1 cellular context compared by ENCODE assay signal in the genomic region with DNA sequence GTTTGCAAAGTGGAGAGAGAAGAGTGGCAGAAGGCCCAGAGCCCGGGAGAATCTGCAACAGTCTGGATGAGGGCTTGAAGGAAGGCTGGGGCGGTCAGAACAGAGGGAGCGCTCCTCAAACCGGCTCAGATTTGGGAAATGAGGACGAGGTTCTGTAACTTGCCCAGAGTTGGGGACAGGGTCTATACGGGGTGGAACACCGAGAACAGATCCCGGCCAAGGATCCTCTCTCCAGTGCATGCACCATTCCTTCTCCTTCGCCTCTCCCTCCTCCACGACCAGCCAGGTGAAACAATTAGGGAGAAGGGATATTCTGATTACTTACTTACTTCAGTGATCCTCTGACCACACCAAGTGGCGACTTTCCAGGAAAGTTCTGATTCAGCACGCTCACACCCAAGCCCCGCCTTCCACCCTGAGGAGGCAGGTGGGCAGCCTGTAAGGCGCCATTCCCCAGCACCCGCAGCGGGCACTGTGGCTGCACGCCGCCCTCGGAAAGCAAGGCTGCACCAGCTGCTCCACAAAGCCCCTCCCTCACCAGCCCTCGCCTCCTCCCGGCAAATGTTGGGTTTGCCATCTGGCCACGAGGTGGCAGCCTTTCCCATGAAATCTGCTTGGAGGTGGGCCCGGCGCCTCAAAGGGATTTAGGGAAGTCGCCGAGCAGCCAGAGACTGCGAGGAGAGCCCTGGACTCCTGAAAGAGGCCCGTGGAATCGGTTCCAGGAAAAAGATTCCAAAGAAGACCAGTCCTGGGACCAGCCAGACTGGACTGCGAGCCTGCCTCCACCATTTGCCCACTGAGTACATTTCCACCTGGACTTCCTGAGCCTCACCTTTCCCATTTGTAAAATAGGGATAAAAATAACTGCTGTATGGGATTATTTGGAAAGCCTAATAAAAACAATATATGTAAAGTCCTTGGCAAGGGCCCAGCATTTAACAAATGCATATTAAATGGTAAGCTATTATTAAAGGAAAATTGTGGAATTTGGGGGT.
TF ChIP-seq lines count a peak whose summit lies in the region.

No MANE protein-coding gene starts in this region.

TF ChIP-seq in HEK293, 187 proteins besides CTCF, POLR2A, EP300 and RAD21 (continued from another document):
- TF ChIP-seq, protein P1, sequence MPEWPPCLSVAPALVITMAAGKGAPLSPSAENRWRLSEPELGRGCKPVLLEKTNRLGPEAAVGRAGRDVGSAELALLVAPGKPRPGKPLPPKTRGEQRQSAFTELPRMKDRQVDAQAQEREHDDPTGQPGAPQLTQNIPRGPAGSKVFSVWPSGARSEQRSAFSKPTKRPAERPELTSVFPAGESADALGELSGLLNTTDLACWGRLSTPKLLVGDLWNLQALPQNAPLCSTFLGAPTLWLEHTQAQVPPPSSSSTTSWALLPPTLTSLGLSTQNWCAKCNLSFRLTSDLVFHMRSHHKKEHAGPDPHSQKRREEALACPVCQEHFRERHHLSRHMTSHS (tag by site-specific recombination; IDR thresholded peaks at IDR 0.05) = no peak
- TF ChIP-seq SCRT2 (tag by site-specific recombination; IDR thresholded peaks at IDR 0.05) (no peak), ZNF610 (tag by site-specific recombination; IDR thresholded peaks at IDR 0.05; ENCODE audit: borderline replicate concordance) (0 out of 2 replicates have a peak, but pooled peaks have one; percentile 17), ZNF664 (tag by site-specific recombination; IDR thresholded peaks at IDR 0.05) (no peak), ZNF146 (tag by site-specific recombination; IDR thresholded peaks at IDR 0.05) (no peak), ZNF274 (IDR thresholded peaks at IDR 0.05; ENCODE audit: low read length) (no peak), ZNF274 (tag by site-specific recombination; IDR thresholded peaks at IDR 0.05; ENCODE audit: borderline replicate concordance) (no peak), ZNF311 (tag by site-specific recombination; IDR thresholded peaks at IDR 0.05; ENCODE audit: borderline replicate concordance) (no peak), SP2 (tag by site-specific recombination; IDR thresholded peaks at IDR 0.05) (peak; percentile 72), PATZ1 (tag by site-specific recombination; IDR thresholded peaks at IDR 0.05) (peak; percentile 69), ZXDB (tag by site-specific recombination; IDR thresholded peaks at IDR 0.05) (no peak), ZNF560 (tag by site-specific recombination; IDR thresholded peaks at IDR 0.05; ENCODE audit: borderline replicate concordance) (no peak), TRIM28 (IDR thresholded peaks at IDR 0.05; ENCODE audit: borderline replicate concordance, low read length) (no peak), ZNF239 (tag by site-specific recombination; IDR thresholded peaks at IDR 0.05) (no peak), BCL6B (tag by site-specific recombination; IDR thresholded peaks at IDR 0.05) (peak; percentile 87), HOXA7 (CRISPR knock-in tag; IDR thresholded peaks at IDR 0.05; ENCODE audit: borderline replicate concordance) (no peak), ZBTB20 (tag by site-specific recombination; IDR thresholded peaks at IDR 0.05) (no peak), ZNF26 (tag by site-specific recombination; IDR thresholded peaks at IDR 0.05) (no peak), ZNF394 (tag by site-specific recombination; IDR thresholded peaks at IDR 0.05; ENCODE audit: borderline replicate concordance) (peak; percentile 91), MYNN (tag by site-specific recombination; IDR thresholded peaks at IDR 0.05; ENCODE audit: borderline replicate concordance) (no peak), ZNF658 (tag by site-specific recombination; IDR thresholded peaks at IDR 0.05) (no peak), ZNF302 (tag by site-specific recombination; IDR thresholded peaks at IDR 0.05; ENCODE audit: low read depth) (no peak), SP7 (tag by site-specific recombination; IDR thresholded peaks at IDR 0.05) (peak; percentile 56), ZNF19 (tag by site-specific recombination; IDR thresholded peaks at IDR 0.05; ENCODE audit: low read depth) (no peak), BCL11A (tag by site-specific recombination; IDR thresholded peaks at IDR 0.05; ENCODE audit: low read depth) (no peak), PRDM6 (tag by site-specific recombination; IDR thresholded peaks at IDR 0.05) (no peak), GLI4 (tag by site-specific recombination; IDR thresholded peaks at IDR 0.05) (no peak), ZNF324 (tag by site-specific recombination; IDR thresholded peaks at IDR 0.05) (no peak), KLF8 (tag by site-specific recombination; IDR thresholded peaks at IDR 0.05) (no peak; the same call in 1 of the 2 replicates), ZNF510 (tag by site-specific recombination; IDR thresholded peaks at IDR 0.05; ENCODE audit: insufficient replicate concordance) (no peak), ZNF391 (tag by site-specific recombination; IDR thresholded peaks at IDR 0.05; ENCODE audit: borderline replicate concordance, low read depth) (peak; percentile 24; the same call in 1 of the 2 replicates), ZNF175 (tag by site-specific recombination; IDR thresholded peaks at IDR 0.05) (no peak), ZSCAN16 (tag by site-specific recombination; IDR thresholded peaks at IDR 0.05) (no peak), ZSCAN30 (tag by site-specific recombination; IDR thresholded peaks at IDR 0.05) (peak; percentile 91; the same call in 1 of the 2 replicates), ZNF138 (tag by site-specific recombination; IDR thresholded peaks at IDR 0.05; ENCODE audit: borderline replicate concordance) (no peak), ZNF777 (tag by site-specific recombination; IDR thresholded peaks at IDR 0.05; ENCODE audit: borderline replicate concordance) (no peak)
- TF ChIP-seq, protein P2, sequence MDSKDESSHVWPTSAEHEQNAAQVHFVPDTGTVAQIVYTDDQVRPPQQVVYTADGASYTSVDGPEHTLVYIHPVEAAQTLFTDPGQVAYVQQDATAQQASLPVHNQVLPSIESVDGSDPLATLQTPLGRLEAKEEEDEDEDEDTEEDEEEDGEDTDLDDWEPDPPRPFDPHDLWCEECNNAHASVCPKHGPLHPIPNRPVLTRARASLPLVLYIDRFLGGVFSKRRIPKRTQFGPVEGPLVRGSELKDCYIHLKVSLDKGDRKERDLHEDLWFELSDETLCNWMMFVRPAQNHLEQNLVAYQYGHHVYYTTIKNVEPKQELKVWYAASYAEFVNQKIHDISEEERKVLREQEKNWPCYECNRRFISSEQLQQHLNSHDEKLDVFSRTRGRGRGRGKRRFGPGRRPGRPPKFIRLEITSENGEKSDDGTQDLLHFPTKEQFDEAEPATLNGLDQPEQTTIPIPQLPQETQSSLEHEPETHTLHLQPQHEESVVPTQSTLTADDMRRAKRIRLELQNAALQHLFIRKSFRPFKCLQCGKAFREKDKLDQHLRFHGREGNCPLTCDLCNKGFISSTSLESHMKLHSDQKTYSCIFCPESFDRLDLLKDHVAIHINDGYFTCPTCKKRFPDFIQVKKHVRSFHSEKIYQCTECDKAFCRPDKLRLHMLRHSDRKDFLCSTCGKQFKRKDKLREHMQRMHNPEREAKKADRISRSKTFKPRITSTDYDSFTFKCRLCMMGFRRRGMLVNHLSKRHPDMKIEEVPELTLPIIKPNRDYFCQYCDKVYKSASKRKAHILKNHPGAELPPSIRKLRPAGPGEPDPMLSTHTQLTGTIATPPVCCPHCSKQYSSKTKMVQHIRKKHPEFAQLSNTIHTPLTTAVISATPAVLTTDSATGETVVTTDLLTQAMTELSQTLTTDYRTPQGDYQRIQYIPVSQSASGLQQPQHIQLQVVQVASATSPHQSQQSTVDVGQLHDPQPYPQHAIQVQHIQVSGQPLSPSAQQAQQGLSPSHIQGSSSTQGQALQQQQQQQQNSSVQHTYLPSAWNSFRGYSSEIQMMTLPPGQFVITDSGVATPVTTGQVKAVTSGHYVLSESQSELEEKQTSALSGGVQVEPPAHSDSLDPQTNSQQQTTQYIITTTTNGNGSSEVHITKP (tag by site-specific recombination; IDR thresholded peaks at IDR 0.05) = no peak; the same call in 1 of the 2 replicates
- TF ChIP-seq, protein P3, sequence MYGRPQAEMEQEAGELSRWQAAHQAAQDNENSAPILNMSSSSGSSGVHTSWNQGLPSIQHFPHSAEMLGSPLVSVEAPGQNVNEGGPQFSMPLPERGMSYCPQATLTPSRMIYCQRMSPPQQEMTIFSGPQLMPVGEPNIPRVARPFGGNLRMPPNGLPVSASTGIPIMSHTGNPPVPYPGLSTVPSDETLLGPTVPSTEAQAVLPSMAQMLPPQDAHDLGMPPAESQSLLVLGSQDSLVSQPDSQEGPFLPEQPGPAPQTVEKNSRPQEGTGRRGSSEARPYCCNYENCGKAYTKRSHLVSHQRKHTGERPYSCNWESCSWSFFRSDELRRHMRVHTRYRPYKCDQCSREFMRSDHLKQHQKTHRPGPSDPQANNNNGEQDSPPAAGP (tag by site-specific recombination; IDR thresholded peaks at IDR 0.05) = peak; percentile 80
- TF ChIP-seq, protein P4, sequence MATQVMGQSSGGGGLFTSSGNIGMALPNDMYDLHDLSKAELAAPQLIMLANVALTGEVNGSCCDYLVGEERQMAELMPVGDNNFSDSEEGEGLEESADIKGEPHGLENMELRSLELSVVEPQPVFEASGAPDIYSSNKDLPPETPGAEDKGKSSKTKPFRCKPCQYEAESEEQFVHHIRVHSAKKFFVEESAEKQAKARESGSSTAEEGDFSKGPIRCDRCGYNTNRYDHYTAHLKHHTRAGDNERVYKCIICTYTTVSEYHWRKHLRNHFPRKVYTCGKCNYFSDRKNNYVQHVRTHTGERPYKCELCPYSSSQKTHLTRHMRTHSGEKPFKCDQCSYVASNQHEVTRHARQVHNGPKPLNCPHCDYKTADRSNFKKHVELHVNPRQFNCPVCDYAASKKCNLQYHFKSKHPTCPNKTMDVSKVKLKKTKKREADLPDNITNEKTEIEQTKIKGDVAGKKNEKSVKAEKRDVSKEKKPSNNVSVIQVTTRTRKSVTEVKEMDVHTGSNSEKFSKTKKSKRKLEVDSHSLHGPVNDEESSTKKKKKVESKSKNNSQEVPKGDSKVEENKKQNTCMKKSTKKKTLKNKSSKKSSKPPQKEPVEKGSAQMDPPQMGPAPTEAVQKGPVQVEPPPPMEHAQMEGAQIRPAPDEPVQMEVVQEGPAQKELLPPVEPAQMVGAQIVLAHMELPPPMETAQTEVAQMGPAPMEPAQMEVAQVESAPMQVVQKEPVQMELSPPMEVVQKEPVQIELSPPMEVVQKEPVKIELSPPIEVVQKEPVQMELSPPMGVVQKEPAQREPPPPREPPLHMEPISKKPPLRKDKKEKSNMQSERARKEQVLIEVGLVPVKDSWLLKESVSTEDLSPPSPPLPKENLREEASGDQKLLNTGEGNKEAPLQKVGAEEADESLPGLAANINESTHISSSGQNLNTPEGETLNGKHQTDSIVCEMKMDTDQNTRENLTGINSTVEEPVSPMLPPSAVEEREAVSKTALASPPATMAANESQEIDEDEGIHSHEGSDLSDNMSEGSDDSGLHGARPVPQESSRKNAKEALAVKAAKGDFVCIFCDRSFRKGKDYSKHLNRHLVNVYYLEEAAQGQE (tag by site-specific recombination; IDR thresholded peaks at IDR 0.05) = no peak
- TF ChIP-seq, protein P5, sequence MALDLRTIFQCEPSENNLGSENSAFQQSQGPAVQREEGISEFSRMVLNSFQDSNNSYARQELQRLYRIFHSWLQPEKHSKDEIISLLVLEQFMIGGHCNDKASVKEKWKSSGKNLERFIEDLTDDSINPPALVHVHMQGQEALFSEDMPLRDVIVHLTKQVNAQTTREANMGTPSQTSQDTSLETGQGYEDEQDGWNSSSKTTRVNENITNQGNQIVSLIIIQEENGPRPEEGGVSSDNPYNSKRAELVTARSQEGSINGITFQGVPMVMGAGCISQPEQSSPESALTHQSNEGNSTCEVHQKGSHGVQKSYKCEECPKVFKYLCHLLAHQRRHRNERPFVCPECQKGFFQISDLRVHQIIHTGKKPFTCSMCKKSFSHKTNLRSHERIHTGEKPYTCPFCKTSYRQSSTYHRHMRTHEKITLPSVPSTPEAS (tag by site-specific recombination; IDR thresholded peaks at IDR 0.05) = no peak
